20 cellular contexts compared by ENCODE assay signal in genomic region chr6:1574895-1575212, GRCh38. TPM values are rescaled to one million over a fixed set of nuclear protein-coding genes. Genes with fewer than 3 reads are reported as not detected.
DNase-seq lines count a peak whose midpoint lies in the region; ATAC-seq and TF ChIP-seq lines count a peak whose summit lies in the region.
"Had no signal": no experiment of that assay in that cellular context is flagged by ENCODE, and none has a peak within 500 bp of the region (broad histone marks: within the 10 kb centered on the region; RNA-seq: fewer than 3 reads in every experiment).

No MANE protein-coding gene starts in this region.

- no peaks in the 10 kb centered on the region for H4K20me1 ChIP-seq in IMR-90 (ENCODE audit: insufficient read depth, low read length)

- H4K91ac ChIP-seq in IMR-90 (ENCODE audit: insufficient read depth, low read depth, low read length) = no peak overlapping the region

- POLR2A ChIA-PET in IMR-90 (lab: Charles Lee; ENCODE audit: unreplicated experiment) = no interaction called here

- intact Hi-C loops in IMR-90 (cut with micrococcal nuclease) = no loop called here

- H3K27me3 ChIP-seq in IMR-90 (ENCODE audit: control insufficient read depth, insufficient read depth, low read length) = no peaks in the 10 kb centered on the region; the same call in 1 of the 2 replicates
- no peaks in the 10 kb centered on the region for H3K27me3 ChIP-seq in suprapubic skin

- no peak overlapping the region for H2AK5ac ChIP-seq in IMR-90 (ENCODE audit: low read depth, low read length)

- no peak overlapping the region for H2BK20ac ChIP-seq in IMR-90 (ENCODE audit: low read depth, low read length)

- H3K27ac ChIP-seq in IMR-90 (ENCODE audit: insufficient read depth, low read length) = no peak overlapping the region
- peak overlapping the region; percentile 78 for H3K27ac ChIP-seq in suprapubic skin
- H3K27ac ChIP-seq: KMS-11 had no signal

- H2BK15ac ChIP-seq in IMR-90 (ENCODE audit: low read depth, low read length) = no peak overlapping the region

- no peak overlapping the region for H4K5ac ChIP-seq in IMR-90 (ENCODE audit: low read depth, low read length)

- H3K23ac ChIP-seq in IMR-90 (ENCODE audit: low read depth, low read length) = no peak overlapping the region

- CTCF ChIA-PET in IMR-90 (lab: Yijun Ruan, JAX) = no interaction called here

- H3K9me3 Mint-ChIP-seq in chondrocyte (ENCODE audit: low read depth) (peaks cover 21% of the 10 kb centered on the region), mesothelial cell of epicardium (peaks cover 22% of the 10 kb centered on the region)

- no peaks in the 10 kb centered on the region for H3K27me3 Mint-ChIP-seq in chondrocyte (ENCODE audit: low read depth)
- H3K27me3 Mint-ChIP-seq in mesothelial cell of epicardium (ENCODE audit: low read depth) = no peaks in the 10 kb centered on the region

- no peak for TF ChIP-seq EP300 in suprapubic skin (IDR thresholded peaks at IDR 0.05)

- H2AFZ ChIP-seq in IMR-90 (replicated peaks; ENCODE audit: low read length, poor library complexity) = peak overlapping the region; percentile 82

- H3K4me2 ChIP-seq in IMR-90 (ENCODE audit: low read depth, low read length) = no peak overlapping the region
- H3K4me2 ChIP-seq: KMS-11 had no signal

- 63% methylated on average over 3 of the region's 6 CpGs; no CpG with 5 or more reads in 1 of the 2 experiments for whole genome bisulfite sequencing in IMR-90 (ENCODE audit: extremely low coverage in 2 of 2, insufficient read length in 1 of 2), 2 experiments
- WGBS in suprapubic skin = 64% methylated on average over 6 of the region's 6 CpGs

- in situ Hi-C loops in IMR-90 (cut with MboI; ENCODE audit: low sequenced_read_pairs) = no loop called here

- no peak for DNase-seq in IMR-90
- no peak for DNase-seq in chondrocyte (ENCODE audit: low spot score)
- no peak for DNase-seq in mesothelial cell of epicardium (ENCODE audit: low spot score in 2 of 2, unreplicated experiment in 2 of 2)
- DNase-seq in suprapubic skin (ENCODE audit: low spot score in 2 of 2) = no peak
- no peak for DNase-seq in NCI-H2171 treated with DMSO at 0.1 percent for 48 hours (lab: John Stamatoyannopoulos, UW)
- no peak for DNase-seq in NCI-H446 (lab: John Stamatoyannopoulos, UW)
- no peak for DNase-seq in activated CD4-positive, alpha-beta T cell treated with anti-CD3 and anti-CD28 coated beads for 4 hours
- DNase-seq: activated CD8-positive, alpha-beta memory T cell treated with anti-CD3 and anti-CD28 coated beads, Interleukin-2, amount 50 U/mL, for 48 hours; central memory CD4-positive, alpha-beta T cell; NCI-H1694; NCI-H748 treated with DMSO at 0.1 percent for 48 hours; RPMI8226; small intestine; T-helper 1 cell had no signal

- H3K4me3 Mint-ChIP-seq in chondrocyte (ENCODE audit: unreplicated experiment) = peak overlapping the region; percentile 32
- H3K4me3 Mint-ChIP-seq in mesothelial cell of epicardium = peak overlapping the region; percentile 10
- H3K4me3 Mint-ChIP-seq: B cell; stimulated activated naive CD8-positive, alpha-beta T cell treated with anti-CD3 and anti-CD28 coated beads, Interleukin-15, Interleukin-2, amounts not matched to agents 100 ng/mL and 50 ng/mL, for 24 hours had no signal

- 0 out of 2 replicates have a peak, but pooled peaks have one; percentile 5 for ATAC-seq in IMR-90 (ENCODE audit: low read depth)
- ATAC-seq in HG03342 (IDR thresholded peaks at IDR 0.05; ENCODE audit: unreplicated experiment) = no peak
- ATAC-seq: activated naive CD4-positive, alpha-beta T cell treated with anti-CD3 and anti-CD28 coated beads, Interleukin-2, amount 50 U/mL, for 72 hours had no signal

- no peak for TF ChIP-seq RAD21 in IMR-90 (IDR thresholded peaks at IDR 0.05; ENCODE audit: low read length)

- H2AK9ac ChIP-seq in IMR-90 (replicated peaks; ENCODE audit: low read depth, low read length, poor library complexity) = no peak overlapping the region

- no peak overlapping the region for H2BK120ac ChIP-seq in IMR-90 (ENCODE audit: low read depth, low read length)

- dilution Hi-C loops in IMR-90 (cut with HindIII; ENCODE audit: low sequenced_read_pairs, unreplicated experiment) = no loop called here

- H3K4me3 ChIP-seq in IMR-90 (ENCODE audit: insufficient read depth, low read depth, low read length) = no peak overlapping the region
- no peak overlapping the region for H3K4me3 ChIP-seq in suprapubic skin
- H3K4me3 ChIP-seq: HAP-1 had no signal

- H3K9me3 ChIP-seq in IMR-90 (ENCODE audit: control insufficient read depth, insufficient read depth, low read length) = peaks cover 3% of the 10 kb centered on the region
- H3K9me3 ChIP-seq in suprapubic skin = peaks cover 3% of the 10 kb centered on the region
- H3K9me3 ChIP-seq: HAP-1 had no signal

- no peaks in the 10 kb centered on the region for H3K79me1 ChIP-seq in IMR-90 (ENCODE audit: low read depth in 1 of 2, low read length in 2 of 2)

- no peak overlapping the region for H2BK5ac ChIP-seq in IMR-90 (ENCODE audit: low read depth, low read length, poor library complexity, severe bottlenecking)

- no peak overlapping the region for H4K8ac ChIP-seq in IMR-90 (ENCODE audit: low read depth in 2 of 2, low read length in 2 of 2)

- BruUV-seq in IMR-90 (replicated peaks; lab: Mats Ljungman, UMichigan) = no TSS peak

- TF ChIP-seq POLR2A in IMR-90 (IDR thresholded peaks at IDR 0.05; ENCODE audit: low read depth, low read length) = no peak
- TF ChIP-seq POLR2A in suprapubic skin (IDR thresholded peaks at IDR 0.05) = no peak

- peaks cover 16% of the 10 kb centered on the region for H3K4me1 Mint-ChIP-seq in chondrocyte (ENCODE audit: low read depth)
- H3K4me1 Mint-ChIP-seq in mesothelial cell of epicardium = peaks cover 23% of the 10 kb centered on the region

- H3K36me3 ChIP-seq in IMR-90 (ENCODE audit: control insufficient read depth, insufficient read depth, low read length) (no peaks in the 10 kb centered on the region), suprapubic skin (no peaks in the 10 kb centered on the region)
- H3K36me3 ChIP-seq: HAP-1 had no signal

- H3K4ac ChIP-seq in IMR-90 (ENCODE audit: low read depth, low read length) = no peak overlapping the region

- H3K56ac ChIP-seq in IMR-90 (ENCODE audit: extremely low read depth, insufficient read depth, low read length) = no peak overlapping the region

- H3K27ac Mint-ChIP-seq in chondrocyte (ENCODE audit: unreplicated experiment) (peak overlapping the region; percentile 81), mesothelial cell of epicardium (peak overlapping the region; percentile 70)
- H3K27ac Mint-ChIP-seq: activated naive CD4-positive, alpha-beta T cell treated with anti-CD3 and anti-CD28 coated beads, Interleukin-2, amount 50 U/mL, for 72 hours; B cell; stimulated activated naive CD8-positive, alpha-beta T cell treated with anti-CD3 and anti-CD28 coated beads, Interleukin-15, Interleukin-2, amounts not matched to agents 100 ng/mL and 50 ng/mL, for 24 hours had no signal

- H3K18ac ChIP-seq in IMR-90 (ENCODE audit: low read depth, low read length) = no peak overlapping the region

- peaks cover 2% of the 10 kb centered on the region; the same call in 1 of the 2 replicates for H3K4me1 ChIP-seq in IMR-90 (ENCODE audit: control insufficient read depth, insufficient read depth, low read length)
- peaks cover 27% of the 10 kb centered on the region for H3K4me1 ChIP-seq in suprapubic skin
- H3K4me1 ChIP-seq: HAP-1 had no signal

- no peaks in the 10 kb centered on the region; the same call in 1 of the 2 replicates for H3K9me1 ChIP-seq in IMR-90 (ENCODE audit: insufficient read depth, low read length)

- TF ChIP-seq CTCF in IMR-90 (conservative IDR thresholded peaks at IDR 0.05; ENCODE audit: low read depth, low read length) (no peak), chondrocyte (IDR thresholded peaks at IDR 0.05) (no peak), mesothelial cell of epicardium (IDR thresholded peaks at IDR 0.05; ENCODE audit: unreplicated experiment) (no peak), suprapubic skin (IDR thresholded peaks at IDR 0.05) (no peak)

- H3K36me3 Mint-ChIP-seq in chondrocyte (ENCODE audit: low read depth) (peaks cover 7% of the 10 kb centered on the region), mesothelial cell of epicardium (peaks cover 4% of the 10 kb centered on the region)

- H3K14ac ChIP-seq in IMR-90 (replicated peaks; ENCODE audit: low read depth, low read length) = no peak overlapping the region

- H3K9ac ChIP-seq in IMR-90 (ENCODE audit: low read depth, low read length) = no peak overlapping the region
- H3K9ac ChIP-seq: KMS-11 had no signal

TF ChIP-seq in IMR-90, 13 proteins besides CTCF, POLR2A, EP300 and RAD21 (continues in another document):
- TF ChIP-seq MXI1 (IDR thresholded peaks at IDR 0.05; ENCODE audit: borderline replicate concordance, low read depth, low read length) (no peak), FOS (IDR thresholded peaks at IDR 0.05; ENCODE audit: low read depth, low read length) (no peak), CHD1 (IDR thresholded peaks at IDR 0.05; ENCODE audit: low read depth, low read length) (no peak), MAFK (IDR thresholded peaks at IDR 0.05; ENCODE audit: low read depth, low read length) (no peak), RCOR1 (IDR thresholded peaks at IDR 0.05; ENCODE audit: insufficient replicate concordance, low read length) (no peak), SMC3 (IDR thresholded peaks at IDR 0.05; ENCODE audit: low read depth, low read length) (no peak), MAZ (IDR thresholded peaks at IDR 0.05; ENCODE audit: borderline replicate concordance, low read depth, low read length) (no peak), BHLHE40 (IDR thresholded peaks at IDR 0.05; ENCODE audit: low read depth, low read length) (no peak), RFX5 (IDR thresholded peaks at IDR 0.05; ENCODE audit: low read depth, low read length) (no peak), CEBPB (IDR thresholded peaks at IDR 0.05; ENCODE audit: low read depth, low read length) (no peak)
- TF ChIP-seq, protein P1, sequence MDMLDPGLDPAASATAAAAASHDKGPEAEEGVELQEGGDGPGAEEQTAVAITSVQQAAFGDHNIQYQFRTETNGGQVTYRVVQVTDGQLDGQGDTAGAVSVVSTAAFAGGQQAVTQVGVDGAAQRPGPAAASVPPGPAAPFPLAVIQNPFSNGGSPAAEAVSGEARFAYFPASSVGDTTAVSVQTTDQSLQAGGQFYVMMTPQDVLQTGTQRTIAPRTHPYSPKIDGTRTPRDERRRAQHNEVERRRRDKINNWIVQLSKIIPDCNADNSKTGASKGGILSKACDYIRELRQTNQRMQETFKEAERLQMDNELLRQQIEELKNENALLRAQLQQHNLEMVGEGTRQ (IDR thresholded peaks at IDR 0.05; ENCODE audit: low read depth, low read length) = no peak

RNA-seq across cellular contexts. Expression of gene FOXC1, which starts 34.9 kb away (rescaled TPM):
- 1.3 and 1.9 TPM in 2 replicates for total RNA-seq in IMR-90 (2012; rRNA removed)
- 4.0 and 4.7 TPM in 2 replicates for polyA plus RNA-seq in IMR-90 (2012; rRNA removed)
- polyA plus RNA-seq in IMR-90 (2012; cell fraction: cytosol; rRNA removed) = 3.4 and 6.3 TPM in 2 replicates
- polyA plus RNA-seq in IMR-90 (2012; cell fraction: nucleus; rRNA removed; ENCODE audit: low replicate concordance) = 6.5 and 7.2 TPM in 2 replicates
- 84.2 to 125 TPM (median 84.4 TPM) in 3 replicates for total RNA-seq in chondrocyte
- 49.8 to 52.2 TPM (median 50.5 TPM) in 3 replicates for total RNA-seq in mesothelial cell of epicardium
- 10 to 100 TPM; 14.5 to 35.8 (median 21.4) TPM for total RNA-seq in suprapubic skin
